Comparison of ENCODE assay signal across 10 cellular contexts in the genomic region with DNA sequence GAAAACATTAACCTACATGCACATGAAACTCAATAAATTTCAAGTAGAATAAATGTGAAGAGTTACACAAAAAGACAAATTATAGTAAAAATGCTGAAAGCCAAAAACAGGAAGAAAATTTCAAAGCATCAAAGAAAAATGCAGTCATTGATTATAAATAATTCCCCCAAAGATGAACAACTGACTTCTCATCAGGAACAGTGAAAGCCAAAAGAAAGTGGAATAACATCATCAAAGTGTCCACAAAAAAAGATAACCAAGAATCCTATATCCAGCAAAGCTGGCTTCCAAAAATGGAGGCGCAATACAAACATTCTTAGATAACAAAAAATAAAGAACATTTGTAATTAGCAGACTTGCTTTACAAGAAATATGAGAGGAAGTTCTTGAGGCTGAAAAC.
"Had no signal": no experiment of that assay in that cellular context is flagged by ENCODE, and none has a peak within 500 bp of the region (broad histone marks: within the 10 kb centered on the region; RNA-seq: fewer than 3 reads in every experiment).

No MANE protein-coding gene starts in this region.

- H3K27ac ChIP-seq: GM23248, HL-60, KMS-11 had no signal

- H3K4me1 ChIP-seq: HAP-1 had no signal

- H3K4me3 ChIP-seq: GM23248, HAP-1 had no signal

- H3K4me2 ChIP-seq: KMS-11 had no signal

- H3K36me3 ChIP-seq: HAP-1 had no signal

- H2AFZ ChIP-seq: GM23248 had no signal

- ATAC-seq: HCT116 had no signal

- H3K9me3 ChIP-seq: HAP-1 had no signal

- H3K9ac ChIP-seq: GM23248, KMS-11 had no signal

- DNase-seq: GM23248, GOT3, H7, IMR-90, Karpas-422, KBM-7 had no signal
